Comparison of ENCODE assay signal across 26 cellular contexts in genomic region chr11:129610545-129610944, GRCh38.
DNase-seq lines count a peak whose midpoint lies in the region; ATAC-seq, FAIRE-seq and TF ChIP-seq lines count a peak whose summit lies in the region.
"Had no signal": no experiment of that assay in that cellular context is flagged by ENCODE, and none has a peak within 500 bp of the region (broad histone marks: within the 10 kb centered on the region; RNA-seq: fewer than 3 reads in every experiment).

No MANE protein-coding gene starts in this region.

- H3K79me2 ChIP-seq in HepG2 (ENCODE audit: insufficient read depth, low read length) = no peaks in the 10 kb centered on the region

- H3K23ac ChIP-seq in neuronal stem cell (ENCODE audit: low read depth, low read length, poor library complexity) = no peak overlapping the region

- no peak overlapping the region for H3K9ac ChIP-seq in HepG2 (ENCODE audit: insufficient read depth, low read depth, low read length)
- H3K9ac ChIP-seq in neuronal stem cell (ENCODE audit: low read depth, low read length, poor library complexity) = no peak overlapping the region
- H3K9ac ChIP-seq: BLaER1 treated with 17β-estradiol and CSF1 and Interleukin-3, amounts not matched to agents 10 nM and 100 nM had no signal

- H3K9me3 Mint-ChIP-seq in mesothelial cell of epicardium = no peaks in the 10 kb centered on the region
- no peaks in the 10 kb centered on the region for H3K9me3 Mint-ChIP-seq in CD4-positive, alpha-beta T cell

- TF ChIP-seq EP300 in HepG2 (IDR thresholded peaks at IDR 0.05; ENCODE audit: low read depth in 2 of 2, low read length in 2 of 2) (no peak), HepG2 (CRISPR knock-in tag; IDR thresholded peaks at IDR 0.05; ENCODE audit: borderline replicate concordance) (no peak)

- POLR2A ChIA-PET in HepG2 (lab: Yijun Ruan, JAX) = no interaction called here
- POLR2A ChIA-PET in CD4-positive, alpha-beta T cell (lab: Charles Lee) = no interaction called here

- in situ Hi-C loops in HepG2 (cut with HindIII; ENCODE audit: extremely low pct_ligation_motif_present, low pct_unique_long_range_greater_than_20kb) = no loop called here

- H3K9me3 ChIP-seq in HepG2 (ENCODE audit: low read length) (no peaks in the 10 kb centered on the region), right lobe of liver (no peaks in the 10 kb centered on the region), neuronal stem cell (replicated peaks in 1 of 2; ENCODE audit: control insufficient read depth in 2 of 2, insufficient read depth in 1 of 2, low read depth in 1 of 2, low read length in 2 of 2) (no peaks in the 10 kb centered on the region)
- no peaks in the 10 kb centered on the region for H3K9me3 ChIP-seq in CD4-positive, alpha-beta T cell (ENCODE audit: control insufficient read depth, low read length)
- H3K9me3 ChIP-seq: BE2C; BLaER1 treated with 17β-estradiol and CSF1 and Interleukin-3, amounts not matched to agents 10 nM and 100 nM; HAP-1 had no signal

- CTCF ChIA-PET in HepG2 (lab: Yijun Ruan, JAX; ENCODE audit: low intra/inter-chr PET ratio, low total read pairs) = no interaction called here
- CTCF ChIA-PET in CD4-positive, alpha-beta T cell (lab: Charles Lee) = no interaction called here

- peaks cover 0 to 29% of the 10 kb centered on the region in 2 experiments; a peak in 2 of 5 replicates for H3K27me3 ChIP-seq in HepG2 (ENCODE audit: control insufficient read depth in 1 of 2, insufficient read depth in 2 of 2, low read length in 2 of 2)
- H3K27me3 ChIP-seq in right lobe of liver = no peaks in the 10 kb centered on the region
- peaks cover 0 to 6% (median 0%) of the 10 kb centered on the region in 3 experiments for H3K27me3 ChIP-seq in neuronal stem cell (ENCODE audit: control insufficient read depth in 3 of 3, insufficient read depth in 3 of 3, low read depth in 1 of 3, low read length in 3 of 3)
- peaks cover 0 to 6% (median 0%) of the 10 kb centered on the region in 45 donors for H3K27me3 ChIP-seq in dorsolateral prefrontal cortex
- H3K27me3 ChIP-seq in CD4-positive, alpha-beta T cell (ENCODE audit: control insufficient read depth, insufficient read depth, low read length) = no peaks in the 10 kb centered on the region
- H3K27me3 ChIP-seq: BE2C; BLaER1 treated with 17β-estradiol and CSF1 and Interleukin-3, amounts not matched to agents 10 nM and 100 nM had no signal

- no peak for TF ChIP-seq CTCF in HepG2 (CRISPR knock-in tag; IDR thresholded peaks at IDR 0.05)
- TF ChIP-seq CTCF in right lobe of liver (IDR thresholded peaks at IDR 0.05) = no peak
- no peak for TF ChIP-seq CTCF in mesothelial cell of epicardium (IDR thresholded peaks at IDR 0.05; ENCODE audit: unreplicated experiment)
- TF ChIP-seq CTCF in dorsolateral prefrontal cortex (IDR thresholded peaks at IDR 0.05 in 54 of 56, conservative IDR thresholded peaks at IDR 0.05 in 2 of 56; ENCODE audit: low read depth in 1 of 56, partially characterized antibody in 56 of 56) = no peak
- TF ChIP-seq CTCF in CD4-positive, alpha-beta T cell (IDR thresholded peaks at IDR 0.05) = no peak

- H2BK120ac ChIP-seq in neuronal stem cell (ENCODE audit: low read depth, low read length) = no peak overlapping the region

- no peak overlapping the region for H4K8ac ChIP-seq in neuronal stem cell (ENCODE audit: low read depth, low read length)

- no peak for TF ChIP-seq RAD21 in HepG2 (CRISPR knock-in tag; IDR thresholded peaks at IDR 0.05)

- H3K18ac ChIP-seq in neuronal stem cell (ENCODE audit: low read length) = no peak overlapping the region

- H3K27ac Mint-ChIP-seq in mesothelial cell of epicardium = peak overlapping the region; percentile 14
- H3K27ac Mint-ChIP-seq in CD4-positive, alpha-beta T cell = no peak overlapping the region

- intact Hi-C loops in HepG2 (cut with micrococcal nuclease; ENCODE audit: unreplicated experiment) (no loop called here), right lobe of liver (cut with DNase I) (no loop called here), dorsolateral prefrontal cortex (cut with DNase I) (no loop called here)
- intact Hi-C loops in CD4-positive, alpha-beta T cell (cut with DNase I, micrococcal nuclease) = no loop called here

- H3K36me3 ChIP-seq in HepG2 (replicated peaks in 1 of 2; ENCODE audit: control insufficient read depth in 1 of 2, insufficient read depth in 2 of 2, low read length in 2 of 2) (no peaks in the 10 kb centered on the region), right lobe of liver (no peaks in the 10 kb centered on the region), neuronal stem cell (replicated peaks in 1 of 2; ENCODE audit: control insufficient read depth in 2 of 2, insufficient read depth in 2 of 2, low read length in 2 of 2) (no peaks in the 10 kb centered on the region)
- H3K36me3 ChIP-seq: BE2C; BLaER1 treated with 17β-estradiol and CSF1 and Interleukin-3, amounts not matched to agents 10 nM and 100 nM; HAP-1 had no signal

- H2BK5ac ChIP-seq in neuronal stem cell (ENCODE audit: low read length) = no peak overlapping the region

- 73% methylated on average over 5 of the region's 5 CpGs for WGBS in HepG2 (ENCODE audit: low lambda C conversion rate)
- WGBS in right lobe of liver (ENCODE audit: insufficient coverage, low coverage, low lambda C conversion rate, missing lambda C conversion rate) = 40% methylated on average over 4 of the region's 5 CpGs
- no CpG with 5 or more reads among the region's 5 CpGs for WGBS in neuronal stem cell (ENCODE audit: extremely low coverage in 2 of 2, insufficient read length in 2 of 2, insufficient replicate concordance in 1 of 2), 2 donors

- H4K91ac ChIP-seq in neuronal stem cell (ENCODE audit: low read depth, low read length, poor library complexity) = no peak overlapping the region

- H3K4me3 ChIP-seq in HepG2 (replicated peaks in 1 of 3; ENCODE audit: insufficient read depth in 1 of 3, low read depth in 2 of 3, low read length in 3 of 3) = no peak overlapping the region
- H3K4me3 ChIP-seq in right lobe of liver = no peak overlapping the region
- no peak overlapping the region for H3K4me3 ChIP-seq in neuronal stem cell (ENCODE audit: low read length in 2 of 2)
- no peak overlapping the region for H3K4me3 ChIP-seq in dorsolateral prefrontal cortex
- H3K4me3 ChIP-seq: BLaER1 treated with 17β-estradiol and CSF1 and Interleukin-3, amounts not matched to agents 10 nM and 100 nM; HAP-1 had no signal

- no peak overlapping the region for H2BK15ac ChIP-seq in neuronal stem cell (ENCODE audit: low read length)

- no peak overlapping the region for H3K4me3 Mint-ChIP-seq in mesothelial cell of epicardium
- no peak overlapping the region for H3K4me3 Mint-ChIP-seq in CD4-positive, alpha-beta T cell
- H3K4me3 Mint-ChIP-seq: CD14-positive monocyte; CD4-positive, alpha-beta memory T cell had no signal

- H2AFZ ChIP-seq in HepG2 (ENCODE audit: low read length) (no peak overlapping the region), neuronal stem cell (ENCODE audit: low read length) (no peak overlapping the region)

- peaks cover 66% of the 10 kb centered on the region for H3K4me1 Mint-ChIP-seq in mesothelial cell of epicardium
- no peaks in the 10 kb centered on the region for H3K4me1 Mint-ChIP-seq in CD4-positive, alpha-beta T cell (ENCODE audit: low read depth)
- H3K4me1 Mint-ChIP-seq: CD14-positive monocyte; CD4-positive, alpha-beta memory T cell had no signal

- H2BK12ac ChIP-seq in neuronal stem cell (ENCODE audit: low read length) = no peak overlapping the region

- H3K14ac ChIP-seq in neuronal stem cell (ENCODE audit: low read length) = peak overlapping the region; percentile 40

- no peak overlapping the region for H2AK5ac ChIP-seq in neuronal stem cell (ENCODE audit: low read depth, low read length)

- no peak for DNase-seq in HepG2 (ENCODE audit: low spot score)
- no peak for DNase-seq in right lobe of liver
- DNase-seq in mesothelial cell of epicardium (ENCODE audit: low spot score in 2 of 2, unreplicated experiment in 2 of 2) = no peak
- DNase-seq in neuronal stem cell (ENCODE audit: low spot score) = no peak
- no peak for DNase-seq in occipital lobe (lab: John Stamatoyannopoulos, UW)
- DNase-seq in dorsolateral prefrontal cortex = no peak
- DNase-seq in HCEC 1CT = no peak
- no peak for DNase-seq in CD4-positive, alpha-beta T cell
- DNase-seq: ACHN; AML-193; BE2C; Calu3; CD4-positive, alpha-beta memory T cell; COR-L47; DMS53; DMS79 treated with DMSO at 0.1 percent for 48 hours; GF-D8; GOT3 had no signal

- no peaks in the 10 kb centered on the region for H4K20me1 ChIP-seq in HepG2 (ENCODE audit: insufficient read depth, low read length)
- H4K20me1 ChIP-seq: BLaER1 treated with 17β-estradiol and CSF1 and Interleukin-3, amounts not matched to agents 10 nM and 100 nM had no signal

- no peak overlapping the region for H3K4ac ChIP-seq in neuronal stem cell (ENCODE audit: low read length)

- no peaks in the 10 kb centered on the region for H3K36me3 Mint-ChIP-seq in mesothelial cell of epicardium
- H3K36me3 Mint-ChIP-seq in CD4-positive, alpha-beta T cell (ENCODE audit: low read depth) = no peaks in the 10 kb centered on the region
- H3K36me3 Mint-ChIP-seq: CD14-positive monocyte had no signal

- H3K79me1 ChIP-seq in neuronal stem cell (ENCODE audit: low read depth, low read length) = no peaks in the 10 kb centered on the region

- no peak overlapping the region for H3K4me2 ChIP-seq in HepG2 (ENCODE audit: low read depth, low read length)
- H3K4me2 ChIP-seq in neuronal stem cell (ENCODE audit: insufficient read depth, low read length, poor library complexity, severe bottlenecking) = no peak overlapping the region
- H3K4me2 ChIP-seq: BLaER1 treated with 17β-estradiol and CSF1 and Interleukin-3, amounts not matched to agents 10 nM and 100 nM had no signal

- TF ChIP-seq POLR2A in HepG2 (IDR thresholded peaks at IDR 0.05; ENCODE audit: insufficient read depth in 1 of 2, low read depth in 2 of 2, low read length in 2 of 2) = no peak
- TF ChIP-seq POLR2A in right lobe of liver (IDR thresholded peaks at IDR 0.05) = no peak

- no peaks in the 10 kb centered on the region for H3K27me3 Mint-ChIP-seq in mesothelial cell of epicardium (ENCODE audit: low read depth)
- H3K27me3 Mint-ChIP-seq in CD4-positive, alpha-beta T cell = no peaks in the 10 kb centered on the region
- H3K27me3 Mint-ChIP-seq: CD4-positive, alpha-beta memory T cell had no signal

- no peak for ATAC-seq in HepG2
- ATAC-seq in right lobe of liver = no peak
- no peak for ATAC-seq in CD4-positive, alpha-beta T cell (ENCODE audit: poor library complexity)

- no peak for FAIRE-seq in HepG2 (lab: Jason Lieb, UNC)
- FAIRE-seq: A204.1, GM12891, GM18507, H54 had no signal

- BruUV-seq in HepG2 (replicated peaks; lab: Mats Ljungman, UMichigan) = no TSS peak

- H3K4me1 ChIP-seq in HepG2 (ENCODE audit: insufficient read depth, low read length) = no peaks in the 10 kb centered on the region
- H3K4me1 ChIP-seq in right lobe of liver = no peaks in the 10 kb centered on the region
- H3K4me1 ChIP-seq in neuronal stem cell (ENCODE audit: control insufficient read depth in 2 of 2, insufficient read depth in 1 of 2, low read depth in 1 of 2, low read length in 2 of 2) = peaks cover 0 to 8% of the 10 kb centered on the region in 2 donors
- H3K4me1 ChIP-seq: BE2C; BLaER1 treated with 17β-estradiol and CSF1 and Interleukin-3, amounts not matched to agents 10 nM and 100 nM; HAP-1 had no signal

- H3K27ac ChIP-seq in HepG2 (ENCODE audit: extremely low read length, insufficient read depth, low read length) (no peak overlapping the region), right lobe of liver (no peak overlapping the region), neuronal stem cell (replicated peaks; ENCODE audit: low read length) (no peak overlapping the region), dorsolateral prefrontal cortex (no peak overlapping the region)
- no peak overlapping the region for H3K27ac ChIP-seq in CD4-positive, alpha-beta T cell (ENCODE audit: low read depth, low read length)
- H3K27ac ChIP-seq: 22Rv1; BLaER1 treated with 17β-estradiol and CSF1 and Interleukin-3, amounts not matched to agents 10 nM and 100 nM had no signal
